Comparison of ENCODE assay signal across 28 cellular contexts in the genomic region with DNA sequence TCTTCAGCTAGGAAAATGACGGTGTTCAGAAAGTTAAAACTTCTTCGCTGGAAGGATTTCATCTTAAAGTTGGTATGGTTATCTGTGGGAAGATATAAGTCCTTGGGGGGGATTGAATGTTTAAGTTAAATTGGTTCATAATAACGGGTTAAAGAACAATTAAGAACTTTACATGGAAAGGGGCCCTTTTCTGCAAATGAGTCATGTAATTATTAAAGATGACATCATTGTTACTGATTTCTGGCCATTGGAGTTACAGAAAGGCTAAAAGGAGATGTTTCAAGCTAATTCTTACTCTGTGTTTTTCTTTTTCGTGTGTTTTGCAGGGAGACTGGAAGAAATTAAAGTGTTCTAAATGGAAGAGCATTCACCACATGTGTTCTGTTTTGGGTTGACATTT.
"Had no signal": no experiment of that assay in that cellular context is flagged by ENCODE, and none has a peak within 500 bp of the region (broad histone marks: within the 10 kb centered on the region; RNA-seq: fewer than 3 reads in every experiment).

No MANE protein-coding gene starts in this region.

- FAIRE-seq: islet of Langerhans, kidney, pancreas, small intestine, urothelium cell line had no signal

- DNase-seq: hypothalamus; immature natural killer cell; kidney; left colon; left lung; lower lobe of right lung; mammary epithelial cell; mesenchymal stem cell; naive thymus-derived CD8-positive, alpha-beta T cell; nucleus accumbens; pancreas; posterior cingulate gyrus; retina; right cardiac atrium; sigmoid colon; small intestine; spleen; stimulated activated CD4-positive, alpha-beta T cell treated with anti-CD3 and anti-CD28 coated beads, Interleukin-4, amount 100 ng/mL, for 24 hours; stimulated activated naive CD4-positive, alpha-beta T cell; tibial artery; trophoblast cell; upper lobe of right lung had no signal

- H3K4me1 ChIP-seq: left lung, lower lobe of right lung, prostate gland, suprapubic skin, tibial artery, upper lobe of right lung had no signal

- H3K36me3 ChIP-seq: left lung, lower lobe of right lung, pancreas, prostate gland, sigmoid colon, spleen, suprapubic skin, thoracic aorta, tibial artery, upper lobe of right lung had no signal

- H3K27ac ChIP-seq: left lung, lower lobe of right lung, pancreas, prostate gland, sigmoid colon, spleen, suprapubic skin, thoracic aorta, tibial artery, upper lobe of right lung had no signal

- ATAC-seq: left colon; left lung; lower lobe of right lung; naive thymus-derived CD8-positive, alpha-beta T cell; pancreas; right cardiac atrium; stimulated activated effector memory CD8-positive, alpha-beta T cell treated with anti-CD3 and anti-CD28 coated beads, Interleukin-12 subunit alpha, Interleukin-12 subunit beta, amount 100 ng/mL, for 72 hours; upper lobe of right lung had no signal

- H3K9me3 ChIP-seq: left lung, lower lobe of right lung, pancreas, prostate gland, sigmoid colon, spleen, suprapubic skin, thoracic aorta, tibial artery, upper lobe of right lung had no signal

- H3K4me3 ChIP-seq: left lung, lower lobe of right lung, pancreas, prostate gland, sigmoid colon, spleen, suprapubic skin, thoracic aorta, tibial artery, upper lobe of right lung had no signal

- H3K27me3 ChIP-seq: pancreas, suprapubic skin had no signal
